ENCODE assay signal across 1 cellular context in the genomic region with DNA sequence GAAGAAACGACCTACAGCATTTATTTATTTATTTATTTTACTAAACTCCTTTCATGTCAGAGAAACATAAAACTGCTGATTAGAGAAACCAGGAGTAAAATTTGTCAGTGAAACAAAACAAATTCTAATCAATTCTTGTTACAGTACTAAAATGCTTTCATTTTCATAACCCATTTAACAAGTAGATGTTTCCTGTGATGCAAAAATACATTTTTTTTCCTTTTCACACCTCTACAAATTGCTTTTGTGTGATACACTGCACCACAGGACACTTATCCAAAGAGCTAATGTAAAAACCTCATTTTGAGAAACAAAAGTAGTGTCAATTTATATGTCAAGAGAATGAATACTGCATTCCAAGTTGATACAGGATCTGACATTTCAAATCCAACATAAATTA.
TF ChIP-seq lines count a peak whose summit lies in the region.

No MANE protein-coding gene starts in this region.

TF ChIP-seq in GM12878, 131 proteins besides CTCF, POLR2A, EP300 and RAD21 (continued from another document):
- TF ChIP-seq, protein P1, sequence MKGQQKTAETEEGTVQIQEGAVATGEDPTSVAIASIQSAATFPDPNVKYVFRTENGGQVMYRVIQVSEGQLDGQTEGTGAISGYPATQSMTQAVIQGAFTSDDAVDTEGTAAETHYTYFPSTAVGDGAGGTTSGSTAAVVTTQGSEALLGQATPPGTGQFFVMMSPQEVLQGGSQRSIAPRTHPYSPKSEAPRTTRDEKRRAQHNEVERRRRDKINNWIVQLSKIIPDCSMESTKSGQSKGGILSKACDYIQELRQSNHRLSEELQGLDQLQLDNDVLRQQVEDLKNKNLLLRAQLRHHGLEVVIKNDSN (IDR thresholded peaks at IDR 0.05; ENCODE audit: borderline replicate concordance, extremely low read length, insufficient read depth, low read depth, low read length): no peak
- no peak for TF ChIP-seq HCFC1 (IDR thresholded peaks at IDR 0.05; ENCODE audit: low read length)
- TF ChIP-seq, protein P2, sequence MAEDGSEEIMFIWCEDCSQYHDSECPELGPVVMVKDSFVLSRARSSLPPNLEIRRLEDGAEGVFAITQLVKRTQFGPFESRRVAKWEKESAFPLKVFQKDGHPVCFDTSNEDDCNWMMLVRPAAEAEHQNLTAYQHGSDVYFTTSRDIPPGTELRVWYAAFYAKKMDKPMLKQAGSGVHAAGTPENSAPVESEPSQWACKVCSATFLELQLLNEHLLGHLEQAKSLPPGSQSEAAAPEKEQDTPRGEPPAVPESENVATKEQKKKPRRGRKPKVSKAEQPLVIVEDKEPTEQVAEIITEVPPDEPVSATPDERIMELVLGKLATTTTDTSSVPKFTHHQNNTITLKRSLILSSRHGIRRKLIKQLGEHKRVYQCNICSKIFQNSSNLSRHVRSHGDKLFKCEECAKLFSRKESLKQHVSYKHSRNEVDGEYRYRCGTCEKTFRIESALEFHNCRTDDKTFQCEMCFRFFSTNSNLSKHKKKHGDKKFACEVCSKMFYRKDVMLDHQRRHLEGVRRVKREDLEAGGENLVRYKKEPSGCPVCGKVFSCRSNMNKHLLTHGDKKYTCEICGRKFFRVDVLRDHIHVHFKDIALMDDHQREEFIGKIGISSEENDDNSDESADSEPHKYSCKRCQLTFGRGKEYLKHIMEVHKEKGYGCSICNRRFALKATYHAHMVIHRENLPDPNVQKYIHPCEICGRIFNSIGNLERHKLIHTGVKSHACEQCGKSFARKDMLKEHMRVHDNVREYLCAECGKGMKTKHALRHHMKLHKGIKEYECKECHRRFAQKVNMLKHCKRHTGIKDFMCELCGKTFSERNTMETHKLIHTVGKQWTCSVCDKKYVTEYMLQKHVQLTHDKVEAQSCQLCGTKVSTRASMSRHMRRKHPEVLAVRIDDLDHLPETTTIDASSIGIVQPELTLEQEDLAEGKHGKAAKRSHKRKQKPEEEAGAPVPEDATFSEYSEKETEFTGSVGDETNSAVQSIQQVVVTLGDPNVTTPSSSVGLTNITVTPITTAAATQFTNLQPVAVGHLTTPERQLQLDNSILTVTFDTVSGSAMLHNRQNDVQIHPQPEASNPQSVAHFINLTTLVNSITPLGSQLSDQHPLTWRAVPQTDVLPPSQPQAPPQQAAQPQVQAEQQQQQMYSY (CRISPR knock-in tag; IDR thresholded peaks at IDR 0.05): no peak
- peak; percentile 18 to 26; a peak in 1 of 4 replicates for TF ChIP-seq IKZF2 (IDR thresholded peaks at IDR 0.05)
- no peak for TF ChIP-seq BRCA1 (IDR thresholded peaks at IDR 0.05; ENCODE audit: low read depth, low read length)
- TF ChIP-seq, protein P3, sequence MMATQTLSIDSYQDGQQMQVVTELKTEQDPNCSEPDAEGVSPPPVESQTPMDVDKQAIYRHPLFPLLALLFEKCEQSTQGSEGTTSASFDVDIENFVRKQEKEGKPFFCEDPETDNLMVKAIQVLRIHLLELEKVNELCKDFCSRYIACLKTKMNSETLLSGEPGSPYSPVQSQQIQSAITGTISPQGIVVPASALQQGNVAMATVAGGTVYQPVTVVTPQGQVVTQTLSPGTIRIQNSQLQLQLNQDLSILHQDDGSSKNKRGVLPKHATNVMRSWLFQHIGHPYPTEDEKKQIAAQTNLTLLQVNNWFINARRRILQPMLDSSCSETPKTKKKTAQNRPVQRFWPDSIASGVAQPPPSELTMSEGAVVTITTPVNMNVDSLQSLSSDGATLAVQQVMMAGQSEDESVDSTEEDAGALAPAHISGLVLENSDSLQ (IDR thresholded peaks at IDR 0.05): no peak
- TF ChIP-seq TCF3 (IDR thresholded peaks at IDR 0.05; ENCODE audit: borderline replicate concordance, insufficient read depth, low read depth, low read length): no peak
- peak; percentile 70; the same call in 1 of the 2 replicates for TF ChIP-seq ZNF384 (IDR thresholded peaks at IDR 0.05; ENCODE audit: borderline replicate concordance, low read depth, low read length)
- TF ChIP-seq IKZF1 (conservative IDR thresholded peaks at IDR 0.05): 0 out of 2 replicates have a peak, but pooled peaks have one; percentile 16
- TF ChIP-seq MXI1 (IDR thresholded peaks at IDR 0.05; ENCODE audit: low read depth, low read length): no peak
- TF ChIP-seq ZNF217 (IDR thresholded peaks at IDR 0.05): no peak
- TF ChIP-seq, protein P4, sequence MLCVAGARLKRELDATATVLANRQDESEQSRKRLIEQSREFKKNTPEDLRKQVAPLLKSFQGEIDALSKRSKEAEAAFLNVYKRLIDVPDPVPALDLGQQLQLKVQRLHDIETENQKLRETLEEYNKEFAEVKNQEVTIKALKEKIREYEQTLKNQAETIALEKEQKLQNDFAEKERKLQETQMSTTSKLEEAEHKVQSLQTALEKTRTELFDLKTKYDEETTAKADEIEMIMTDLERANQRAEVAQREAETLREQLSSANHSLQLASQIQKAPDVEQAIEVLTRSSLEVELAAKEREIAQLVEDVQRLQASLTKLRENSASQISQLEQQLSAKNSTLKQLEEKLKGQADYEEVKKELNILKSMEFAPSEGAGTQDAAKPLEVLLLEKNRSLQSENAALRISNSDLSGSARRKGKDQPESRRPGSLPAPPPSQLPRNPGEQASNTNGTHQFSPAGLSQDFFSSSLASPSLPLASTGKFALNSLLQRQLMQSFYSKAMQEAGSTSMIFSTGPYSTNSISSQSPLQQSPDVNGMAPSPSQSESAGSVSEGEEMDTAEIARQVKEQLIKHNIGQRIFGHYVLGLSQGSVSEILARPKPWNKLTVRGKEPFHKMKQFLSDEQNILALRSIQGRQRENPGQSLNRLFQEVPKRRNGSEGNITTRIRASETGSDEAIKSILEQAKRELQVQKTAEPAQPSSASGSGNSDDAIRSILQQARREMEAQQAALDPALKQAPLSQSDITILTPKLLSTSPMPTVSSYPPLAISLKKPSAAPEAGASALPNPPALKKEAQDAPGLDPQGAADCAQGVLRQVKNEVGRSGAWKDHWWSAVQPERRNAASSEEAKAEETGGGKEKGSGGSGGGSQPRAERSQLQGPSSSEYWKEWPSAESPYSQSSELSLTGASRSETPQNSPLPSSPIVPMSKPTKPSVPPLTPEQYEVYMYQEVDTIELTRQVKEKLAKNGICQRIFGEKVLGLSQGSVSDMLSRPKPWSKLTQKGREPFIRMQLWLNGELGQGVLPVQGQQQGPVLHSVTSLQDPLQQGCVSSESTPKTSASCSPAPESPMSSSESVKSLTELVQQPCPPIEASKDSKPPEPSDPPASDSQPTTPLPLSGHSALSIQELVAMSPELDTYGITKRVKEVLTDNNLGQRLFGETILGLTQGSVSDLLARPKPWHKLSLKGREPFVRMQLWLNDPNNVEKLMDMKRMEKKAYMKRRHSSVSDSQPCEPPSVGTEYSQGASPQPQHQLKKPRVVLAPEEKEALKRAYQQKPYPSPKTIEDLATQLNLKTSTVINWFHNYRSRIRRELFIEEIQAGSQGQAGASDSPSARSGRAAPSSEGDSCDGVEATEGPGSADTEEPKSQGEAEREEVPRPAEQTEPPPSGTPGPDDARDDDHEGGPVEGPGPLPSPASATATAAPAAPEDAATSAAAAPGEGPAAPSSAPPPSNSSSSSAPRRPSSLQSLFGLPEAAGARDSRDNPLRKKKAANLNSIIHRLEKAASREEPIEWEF (IDR thresholded peaks at IDR 0.05; ENCODE audit: insufficient replicate concordance, low read depth, low read length): peak; percentile 17
